In genomic region chr1:191685669-191686068, GRCh38 we compare ENCODE assay signal across 7 cellular contexts.
"Had no signal": no experiment of that assay in that cellular context is flagged by ENCODE, and none has a peak within 500 bp of the region (broad histone marks: within the 10 kb centered on the region; RNA-seq: fewer than 3 reads in every experiment).

No MANE protein-coding gene starts in this region.

- H2AFZ ChIP-seq: GM23248 had no signal

- H3K27ac ChIP-seq: GM23248 had no signal

- H3K4me1 ChIP-seq: HAP-1 had no signal

- DNase-seq: GM23248, GOT3, H7, HFFc6, KBM-7 had no signal

- H3K36me3 ChIP-seq: HAP-1 had no signal

- ATAC-seq: HCT116 had no signal

- H3K4me3 ChIP-seq: GM23248, HAP-1 had no signal

- H3K9ac ChIP-seq: GM23248 had no signal

- H3K9me3 ChIP-seq: HAP-1 had no signal
